ENCODE assay signal across 2 cellular contexts in genomic region chr6:26081096-26081495, GRCh38. TPM values are rescaled to one million over a fixed set of nuclear protein-coding genes. Genes with fewer than 3 reads are reported as not detected.
"Had no signal": no experiment of that assay in that cellular context is flagged by ENCODE, and none has a peak within 500 bp of the region (broad histone marks: within the 10 kb centered on the region; RNA-seq: fewer than 3 reads in every experiment).

No MANE protein-coding gene starts in this region.

RNA-seq across cellular contexts. Expression of gene HFE, which starts 6.1 kb away (rescaled TPM):
- total RNA-seq: PC-3 had no signal
- polyA plus RNA-seq: SK-N-SH had no signal
